ENCODE assay signal across 19 cellular contexts in genomic region chr1:32944180-32944579, GRCh38. TPM values are rescaled to one million over a fixed set of nuclear protein-coding genes. Genes with fewer than 3 reads are reported as not detected.
DNase-seq lines count a peak whose midpoint lies in the region; ATAC-seq, FAIRE-seq and TF ChIP-seq lines count a peak whose summit lies in the region.
"Had no signal": no experiment of that assay in that cellular context is flagged by ENCODE, and none has a peak within 500 bp of the region (broad histone marks: within the 10 kb centered on the region; RNA-seq: fewer than 3 reads in every experiment).

No MANE protein-coding gene starts in this region.

- H4K8ac ChIP-seq in trophoblast cell (ENCODE audit: low read depth, low read length) = no peak overlapping the region

- H2BK5ac ChIP-seq in trophoblast cell (ENCODE audit: low read depth, low read length, poor library complexity) = no peak overlapping the region

- H3K27me3 ChIP-seq in liver (ENCODE audit: control insufficient read depth in 4 of 4, insufficient read depth in 4 of 4, low read length in 3 of 4) (no peaks in the 10 kb centered on the region), HepG2 (ENCODE audit: control insufficient read depth in 1 of 2, insufficient read depth in 2 of 2, low read length in 2 of 2) (no peaks in the 10 kb centered on the region), Karpas-422 (ENCODE audit: low read length) (no peaks in the 10 kb centered on the region), trophoblast cell (ENCODE audit: insufficient read depth, low read length) (no peaks in the 10 kb centered on the region), sigmoid colon (no peaks in the 10 kb centered on the region)

- H3K36me3 ChIP-seq in liver (ENCODE audit: control insufficient read depth in 4 of 4, insufficient read depth in 3 of 4, low read depth in 1 of 4, low read length in 3 of 4) (peaks cover 2 to 27% (median 17%) of the 10 kb centered on the region in 4 donors), HepG2 (replicated peaks in 1 of 2; ENCODE audit: control insufficient read depth in 1 of 2, insufficient read depth in 2 of 2, low read length in 2 of 2) (peaks cover 17 to 79% of the 10 kb centered on the region in 2 experiments), Karpas-422 (ENCODE audit: insufficient read depth, low read length) (peaks cover 72% of the 10 kb centered on the region), trophoblast cell (ENCODE audit: control insufficient read depth in 1 of 2, insufficient read depth in 2 of 2, low read length in 2 of 2) (peaks cover 25 to 43% of the 10 kb centered on the region in 2 experiments), sigmoid colon (peaks cover 5 to 87% (median 25%) of the 10 kb centered on the region in 4 donors)

- TF ChIP-seq POLR2A in HepG2 (IDR thresholded peaks at IDR 0.05; ENCODE audit: insufficient read depth in 1 of 2, low read depth in 2 of 2, low read length in 2 of 2) (no peak), GM12892 (IDR thresholded peaks at IDR 0.05; ENCODE audit: low read depth, low read length) (no peak), sigmoid colon (IDR thresholded peaks at IDR 0.05) (no peak)

- no peak overlapping the region for H4K12ac ChIP-seq in trophoblast cell (ENCODE audit: low read depth, low read length)

- intact Hi-C loops in HepG2 (cut with micrococcal nuclease; ENCODE audit: unreplicated experiment) (no loop called here), sigmoid colon (cut with DNase I) (no loop called here)

- H3K18ac ChIP-seq in trophoblast cell (ENCODE audit: low read length) = no peak overlapping the region

- no peak overlapping the region for H2BK120ac ChIP-seq in trophoblast cell (ENCODE audit: insufficient read depth, low read length, poor library complexity)

- TF ChIP-seq RAD21 in liver (IDR thresholded peaks at IDR 0.05) = no peak
- TF ChIP-seq RAD21 in HepG2 (CRISPR knock-in tag; IDR thresholded peaks at IDR 0.05) = no peak

- H3K27ac Mint-ChIP-seq in effector memory CD8-positive, alpha-beta T cell = peak overlapping the region; percentile 41 to 75
- H3K27ac Mint-ChIP-seq: CD8-positive, alpha-beta T cell; H9 had no signal

- no peak overlapping the region for H3K4me3 Mint-ChIP-seq in effector memory CD8-positive, alpha-beta T cell
- H3K4me3 Mint-ChIP-seq: CD8-positive, alpha-beta T cell; H9 had no signal

- no peaks in the 10 kb centered on the region for H3K79me1 ChIP-seq in trophoblast cell (ENCODE audit: low read length)

- peaks cover 91% of the 10 kb centered on the region for H3K36me3 Mint-ChIP-seq in effector memory CD8-positive, alpha-beta T cell (ENCODE audit: insufficient read depth)

- CTCF ChIA-PET in HepG2 (lab: Yijun Ruan, JAX; ENCODE audit: low intra/inter-chr PET ratio, low total read pairs) = no interaction called here

- H3K9me3 Mint-ChIP-seq in effector memory CD8-positive, alpha-beta T cell = no peaks in the 10 kb centered on the region
- H3K9me3 Mint-ChIP-seq: CD8-positive, alpha-beta T cell; H9 had no signal

- H3K9me2 ChIP-seq in Karpas-422 (replicated peaks; ENCODE audit: insufficient read depth, low read length) = no peaks in the 10 kb centered on the region

- no peaks in the 10 kb centered on the region for H4K20me1 ChIP-seq in HepG2 (ENCODE audit: insufficient read depth, low read length)
- H4K20me1 ChIP-seq in Karpas-422 (ENCODE audit: insufficient read depth, low read depth, low read length) = no peaks in the 10 kb centered on the region

- peaks cover 1 to 13% (median 12%) of the 10 kb centered on the region in 4 donors for H3K4me1 ChIP-seq in liver (ENCODE audit: control insufficient read depth in 4 of 4, insufficient read depth in 4 of 4, low read length in 3 of 4)
- H3K4me1 ChIP-seq in HepG2 (ENCODE audit: insufficient read depth, low read length) = peaks cover 36% of the 10 kb centered on the region
- peaks cover 55% of the 10 kb centered on the region for H3K4me1 ChIP-seq in Karpas-422 (ENCODE audit: low read length)
- H3K4me1 ChIP-seq in trophoblast cell (ENCODE audit: control insufficient read depth in 1 of 2, insufficient read depth in 2 of 2, low read length in 2 of 2) = no peaks in the 10 kb centered on the region
- peaks cover 0 to 23% (median 16%) of the 10 kb centered on the region in 4 donors for H3K4me1 ChIP-seq in sigmoid colon

- H3K4me1 Mint-ChIP-seq in effector memory CD8-positive, alpha-beta T cell (ENCODE audit: low read depth in 2 of 2) = peaks cover 0 to 14% of the 10 kb centered on the region in 2 donors
- H3K4me1 Mint-ChIP-seq: H9 had no signal

- H3K4me3 ChIP-seq in liver (ENCODE audit: low read depth in 1 of 3, low read length in 3 of 3) (no peak overlapping the region), HepG2 (replicated peaks in 1 of 3; ENCODE audit: insufficient read depth in 1 of 3, low read depth in 2 of 3, low read length in 3 of 3) (no peak overlapping the region), Karpas-422 (ENCODE audit: low read length) (no peak overlapping the region), trophoblast cell (ENCODE audit: low read depth, low read length) (no peak overlapping the region), sigmoid colon (no peak overlapping the region)

- H4K91ac ChIP-seq in trophoblast cell (ENCODE audit: low read depth, low read length) = no peak overlapping the region

- H3K23ac ChIP-seq in trophoblast cell (ENCODE audit: low read length) = no peak overlapping the region

- no peak for TF ChIP-seq CTCF in liver (IDR thresholded peaks at IDR 0.05; ENCODE audit: low read depth, low read length, missing input control)
- TF ChIP-seq CTCF in HepG2 (CRISPR knock-in tag; IDR thresholded peaks at IDR 0.05) = no peak
- no peak for TF ChIP-seq CTCF in sigmoid colon (IDR thresholded peaks at IDR 0.05)

- H3K27ac ChIP-seq in liver (ENCODE audit: low read depth in 1 of 2, low read length in 2 of 2) (no peak overlapping the region), HepG2 (ENCODE audit: extremely low read length, insufficient read depth, low read length) (no peak overlapping the region), Karpas-422 (ENCODE audit: low read length) (peak overlapping the region; percentile 47), trophoblast cell (ENCODE audit: low read depth, low read length) (no peak overlapping the region), sigmoid colon (no peak overlapping the region)
- H3K27ac ChIP-seq: C4-2B had no signal

- TF ChIP-seq EP300 in HepG2 (IDR thresholded peaks at IDR 0.05; ENCODE audit: low read depth in 2 of 2, low read length in 2 of 2) = no peak
- TF ChIP-seq EP300 in HepG2 (CRISPR knock-in tag; IDR thresholded peaks at IDR 0.05; ENCODE audit: borderline replicate concordance) = no peak
- no peak for TF ChIP-seq EP300 in sigmoid colon (IDR thresholded peaks at IDR 0.05)

- DNase-seq in HepG2 (ENCODE audit: low spot score) (no peak), Karpas-422 (no peak), trophoblast cell (no peak), GM12892 (ENCODE audit: insufficient read length) (no peak), anterior cingulate cortex (lab: John Stamatoyannopoulos, UW) (no peak), sigmoid colon (no peak)
- no peak for DNase-seq in effector memory CD8-positive, alpha-beta T cell
- DNase-seq: AML-193; Calu3; CD8-positive, alpha-beta T cell; DMS79 treated with DMSO at 0.1 percent for 48 hours; GF-D8; H9 had no signal

- no peaks in the 10 kb centered on the region for H3K27me3 Mint-ChIP-seq in effector memory CD8-positive, alpha-beta T cell

- H2AFZ ChIP-seq in HepG2 (ENCODE audit: low read length) (no peak overlapping the region), Karpas-422 (ENCODE audit: low read length) (no peak overlapping the region), trophoblast cell (ENCODE audit: insufficient read depth, low read length, poor library complexity) (no peak overlapping the region)

- H3K9me3 ChIP-seq in liver (ENCODE audit: control insufficient read depth in 4 of 4, low read length in 3 of 4) (no peaks in the 10 kb centered on the region), HepG2 (ENCODE audit: low read length) (no peaks in the 10 kb centered on the region), Karpas-422 (ENCODE audit: low read length) (no peaks in the 10 kb centered on the region), trophoblast cell (ENCODE audit: insufficient read depth, low read depth, low read length) (no peaks in the 10 kb centered on the region), sigmoid colon (no peaks in the 10 kb centered on the region)

- no peak overlapping the region for H2BK12ac ChIP-seq in trophoblast cell (ENCODE audit: low read length)

- peaks cover 6% of the 10 kb centered on the region for H3K79me2 ChIP-seq in HepG2 (ENCODE audit: insufficient read depth, low read length)
- H3K79me2 ChIP-seq in Karpas-422 (ENCODE audit: low read length) = peaks cover 65% of the 10 kb centered on the region
- no peaks in the 10 kb centered on the region for H3K79me2 ChIP-seq in trophoblast cell (ENCODE audit: control insufficient read depth, insufficient read depth, low read length, poor library complexity)

- H3K14ac ChIP-seq in trophoblast cell (ENCODE audit: low read length) = no peak overlapping the region

- no peak for ATAC-seq in HepG2
- ATAC-seq in effector memory CD8-positive, alpha-beta T cell (replicated peaks) = no peak
- ATAC-seq: CD8-positive, alpha-beta T cell had no signal

- no peak overlapping the region for H3K4ac ChIP-seq in trophoblast cell (ENCODE audit: low read depth, low read length)

- no peak for FAIRE-seq in HepG2 (lab: Jason Lieb, UNC)
- FAIRE-seq in GM12892 (lab: Jason Lieb, UNC) = no peak
- FAIRE-seq: A204.1, GM19239, H1 had no signal

- H2AK5ac ChIP-seq in trophoblast cell (ENCODE audit: low read length) = no peak overlapping the region

- H3K4me2 ChIP-seq in HepG2 (ENCODE audit: low read depth, low read length) = no peak overlapping the region
- no peak overlapping the region for H3K4me2 ChIP-seq in Karpas-422 (ENCODE audit: low read depth, low read length, poor library complexity, severe bottlenecking)
- H3K4me2 ChIP-seq in trophoblast cell (ENCODE audit: low read length) = no peak overlapping the region

- H3K9ac ChIP-seq in liver (ENCODE audit: low read depth in 1 of 2, low read length in 2 of 2) = no peak overlapping the region
- H3K9ac ChIP-seq in HepG2 (ENCODE audit: insufficient read depth, low read depth, low read length) = no peak overlapping the region
- no peak overlapping the region for H3K9ac ChIP-seq in Karpas-422 (ENCODE audit: low read length)
- H3K9ac ChIP-seq in trophoblast cell (ENCODE audit: low read length) = peak overlapping the region; percentile 27

- in situ Hi-C loops in HepG2 (cut with HindIII; ENCODE audit: extremely low pct_ligation_motif_present, low pct_unique_long_range_greater_than_20kb) = no loop called here

- no TSS peak for BruUV-seq in HepG2 (replicated peaks; lab: Mats Ljungman, UMichigan)

- POLR2A ChIA-PET in HepG2 (lab: Yijun Ruan, JAX) = interaction anchor here (0.9 kb wide), 1 partner anchor 28 kb away, joined by 3 read pairs; no protein-coding TSS in a partner anchor

RNA-seq across cellular contexts. Expression of gene RNF19B, which starts 20.4 kb away (rescaled TPM):
- 1 to 10 TPM; 5.6 to 8.3 TPM for total RNA-seq in liver
- 1 to 10 TPM; 2.2 to 4.4 TPM for polyA plus RNA-seq in liver
- 15.3 and 16.3 TPM in 2 replicates for total RNA-seq in HepG2 (2016; rRNA removed; fragmentation: Illumina TruSeq; extraction: Trizol)
- total RNA-seq in HepG2 (2016; cell fraction: cytosol; rRNA removed; fragmentation: Illumina TruSeq; extraction: Trizol; ENCODE audit: low read depth) = 14.7 and 15.7 TPM in 2 replicates
- 14.5 and 14.7 TPM in 2 replicates for total RNA-seq in HepG2 (2016; cell fraction: insoluble cytoplasmic fraction; rRNA removed; fragmentation: Illumina TruSeq; extraction: Trizol)
- 22.4 and 23.5 TPM in 2 replicates for total RNA-seq in HepG2 (2016; cell fraction: membrane; rRNA removed; fragmentation: Illumina TruSeq; extraction: Trizol)
- 7.6 and 10.7 TPM in 2 replicates for total RNA-seq in HepG2 (2016; cell fraction: nucleus; rRNA removed; fragmentation: Illumina TruSeq; extraction: Trizol)
- 20.9 and 22.5 TPM in 2 replicates for polyA plus RNA-seq in HepG2 (2011; rRNA removed)
- polyA plus RNA-seq in HepG2 (2011; cell fraction: cytosol; rRNA removed) = 20.2 and 22.7 TPM in 2 replicates
- 11.4 and 11.8 TPM in 2 replicates for polyA plus RNA-seq in HepG2 (2011; cell fraction: nucleus; rRNA removed)
- 10.1 and 14.4 TPM in 2 replicates for polyA plus RNA-seq in HepG2 (2012)
- polyA plus RNA-seq in HepG2 (2016; cell fraction: cytosol; fragmentation: Illumina TruSeq; extraction: Trizol; ENCODE audit: low read depth) = 9.8 and 10.0 TPM in 2 replicates
- polyA plus RNA-seq in HepG2 (2016; cell fraction: insoluble cytoplasmic fraction; fragmentation: Illumina TruSeq; extraction: Trizol; ENCODE audit: low read depth) = 17.6 and 20.6 TPM in 2 replicates
- polyA plus RNA-seq in HepG2 (2016; cell fraction: membrane; fragmentation: Illumina TruSeq; extraction: Trizol; ENCODE audit: low read depth) = 19.3 and 20.2 TPM in 2 replicates
- polyA plus RNA-seq in HepG2 (2016; cell fraction: nucleus; fragmentation: Illumina TruSeq; extraction: Trizol; ENCODE audit: insufficient read depth, low read depth) = 13.4 and 15.4 TPM in 2 replicates
- 14.9 and 40.6 TPM in 2 replicates for polyA minus RNA-seq in HepG2 (2011; rRNA and poly(A)+ RNA removed; ENCODE audit: low replicate concordance)
- 18.2 and 22.4 TPM in 2 replicates for polyA minus RNA-seq in HepG2 (2011; cell fraction: cytosol; rRNA and poly(A)+ RNA removed)
- 13.1 and 17.9 TPM in 2 replicates for polyA minus RNA-seq in HepG2 (2011; cell fraction: nucleus; rRNA and poly(A)+ RNA removed)
- total RNA-seq in Karpas-422 (2014; rRNA removed; shearing (Covaris generic); ENCODE audit: low replicate concordance) = 86.1 and 160 TPM in 2 replicates
- polyA plus RNA-seq in trophoblast cell (2013) = 14.7 and 14.9 TPM in 2 replicates
- 16.5 TPM for polyA plus RNA-seq in GM12892 (2012; ENCODE audit: missing spikeins)
- 10 to 100 TPM; 14.5 to 28.9 (median 21.6) TPM for total RNA-seq in sigmoid colon
- 10 to 100 TPM; 43.2 to 50.7 (median 46.7) TPM for polyA plus RNA-seq in sigmoid colon

RNA-seq across cellular contexts. Expression of gene TMEM54, which starts 43.0 kb away (rescaled TPM):
- total RNA-seq in liver = 1 to 10 TPM in 1 of 2 donors, under 1 TPM in 1; 0.92 to 1.4 TPM
- polyA plus RNA-seq in liver = 10 to 100 TPM in 1 of 2 donors, 1 to 10 TPM in 1; 3.8 to 10.9 TPM
- total RNA-seq in HepG2 (2016; rRNA removed; fragmentation: Illumina TruSeq; extraction: Trizol) = 0.76 and 2.5 TPM in 2 replicates
- total RNA-seq in HepG2 (2016; cell fraction: cytosol; rRNA removed; fragmentation: Illumina TruSeq; extraction: Trizol; ENCODE audit: low read depth) = 6.9 and 7.0 TPM in 2 replicates
- 0.83 and 1.3 TPM in 2 replicates for total RNA-seq in HepG2 (2016; cell fraction: insoluble cytoplasmic fraction; rRNA removed; fragmentation: Illumina TruSeq; extraction: Trizol)
- total RNA-seq in HepG2 (2016; cell fraction: membrane; rRNA removed; fragmentation: Illumina TruSeq; extraction: Trizol) = 5.0 and 5.4 TPM in 2 replicates
- total RNA-seq in HepG2 (2016; cell fraction: nucleus; rRNA removed; fragmentation: Illumina TruSeq; extraction: Trizol) = 1.2 and 1.7 TPM in 2 replicates
- 2.9 and 4.0 TPM in 2 replicates for polyA plus RNA-seq in HepG2 (2011; rRNA removed)
- polyA plus RNA-seq in HepG2 (2011; cell fraction: cytosol; rRNA removed) = 4.2 and 5.4 TPM in 2 replicates
- 2.7 and 3.1 TPM in 2 replicates for polyA plus RNA-seq in HepG2 (2011; cell fraction: nucleus; rRNA removed)
- 0.43 and 2.3 TPM in 2 replicates for polyA plus RNA-seq in HepG2 (2012)
- 9.6 and 9.8 TPM in 2 replicates for polyA plus RNA-seq in HepG2 (2016; cell fraction: cytosol; fragmentation: Illumina TruSeq; extraction: Trizol; ENCODE audit: low read depth)
- polyA plus RNA-seq in HepG2 (2016; cell fraction: insoluble cytoplasmic fraction; fragmentation: Illumina TruSeq; extraction: Trizol; ENCODE audit: low read depth) = 1.0 and 1.1 TPM in 2 replicates
- polyA plus RNA-seq in HepG2 (2016; cell fraction: membrane; fragmentation: Illumina TruSeq; extraction: Trizol; ENCODE audit: low read depth) = 6.2 and 6.8 TPM in 2 replicates
- polyA plus RNA-seq in HepG2 (2016; cell fraction: nucleus; fragmentation: Illumina TruSeq; extraction: Trizol; ENCODE audit: insufficient read depth, low read depth) = 1.3 and 2.6 TPM in 2 replicates
- polyA minus RNA-seq in HepG2 (2011; rRNA and poly(A)+ RNA removed; ENCODE audit: low replicate concordance) = 6.4 and 19.0 TPM in 2 replicates
- polyA minus RNA-seq in HepG2 (2011; cell fraction: cytosol; rRNA and poly(A)+ RNA removed) = 1.8 TPM in 1 of 2 replicates, not detected in the other
- polyA minus RNA-seq in HepG2 (2011; cell fraction: nucleus; rRNA and poly(A)+ RNA removed) = 0.75 TPM in 1 of 2 replicates, not detected in the other
- 1.1 and 4.9 TPM in 2 replicates for total RNA-seq in Karpas-422 (2014; rRNA removed; shearing (Covaris generic); ENCODE audit: low replicate concordance)
- 172 and 195 TPM in 2 replicates for polyA plus RNA-seq in trophoblast cell (2013)
- polyA plus RNA-seq in GM12892 (2012; ENCODE audit: missing spikeins) = 0.66 TPM
- total RNA-seq in sigmoid colon = 100 to 1,000 TPM in 1 of 4 donors, 10 to 100 TPM in 3; 47.4 to 135 (median 57.9) TPM
- 100 to 1,000 TPM; 699 to 799 (median 707) TPM for polyA plus RNA-seq in sigmoid colon
- total RNA-seq: CD8-positive, alpha-beta T cell had no signal

RNA-seq across cellular contexts. Expression of gene HPCA, which starts 57.9 kb away (rescaled TPM):
- total RNA-seq in liver (not detected), HepG2 (2016; rRNA removed; fragmentation: Illumina TruSeq; extraction: Trizol) (not detected in 2 replicates), sigmoid colon (not detected)
- polyA plus RNA-seq in liver (not detected), HepG2 (2011; rRNA removed) (not detected in 2 replicates), sigmoid colon (1 to 10 TPM; 1.2 to 1.9 (median 1.8) TPM)
- not detected in 2 replicates for total RNA-seq in HepG2 (2016; cell fraction: cytosol; rRNA removed; fragmentation: Illumina TruSeq; extraction: Trizol; ENCODE audit: low read depth)
- total RNA-seq in HepG2 (2016; cell fraction: insoluble cytoplasmic fraction; rRNA removed; fragmentation: Illumina TruSeq; extraction: Trizol) = not detected in 2 replicates
- not detected in 2 replicates for total RNA-seq in HepG2 (2016; cell fraction: membrane; rRNA removed; fragmentation: Illumina TruSeq; extraction: Trizol)
- total RNA-seq in HepG2 (2016; cell fraction: nucleus; rRNA removed; fragmentation: Illumina TruSeq; extraction: Trizol) = not detected in 2 replicates
- not detected in 2 replicates for polyA plus RNA-seq in HepG2 (2011; cell fraction: cytosol; rRNA removed)
- polyA plus RNA-seq in HepG2 (2011; cell fraction: nucleus; rRNA removed) = 0.38 TPM in 1 of 2 replicates, not detected in the other
- polyA plus RNA-seq in HepG2 (2012) = not detected in 2 replicates
- not detected in 2 replicates for polyA plus RNA-seq in HepG2 (2016; cell fraction: cytosol; fragmentation: Illumina TruSeq; extraction: Trizol; ENCODE audit: low read depth)
- polyA plus RNA-seq in HepG2 (2016; cell fraction: insoluble cytoplasmic fraction; fragmentation: Illumina TruSeq; extraction: Trizol; ENCODE audit: low read depth) = not detected in 2 replicates
- polyA plus RNA-seq in HepG2 (2016; cell fraction: membrane; fragmentation: Illumina TruSeq; extraction: Trizol; ENCODE audit: low read depth) = not detected in 2 replicates
- not detected in 2 replicates for polyA plus RNA-seq in HepG2 (2016; cell fraction: nucleus; fragmentation: Illumina TruSeq; extraction: Trizol; ENCODE audit: insufficient read depth, low read depth)
- polyA minus RNA-seq in HepG2 (2011; rRNA and poly(A)+ RNA removed; ENCODE audit: low replicate concordance) = 0.35 TPM in 1 of 2 replicates, not detected in the other
- not detected in 2 replicates for polyA minus RNA-seq in HepG2 (2011; cell fraction: cytosol; rRNA and poly(A)+ RNA removed)
- not detected in 2 replicates for polyA minus RNA-seq in HepG2 (2011; cell fraction: nucleus; rRNA and poly(A)+ RNA removed)
- not detected in 2 replicates for total RNA-seq in Karpas-422 (2014; rRNA removed; shearing (Covaris generic); ENCODE audit: low replicate concordance)
- polyA plus RNA-seq in trophoblast cell (2013) = 0.83 and 1.4 TPM in 2 replicates
- polyA plus RNA-seq in GM12892 (2012; ENCODE audit: missing spikeins) = not detected
- total RNA-seq: Calu3; CD8-positive, alpha-beta T cell had no signal
- polyA plus RNA-seq: BJ had no signal
